ENCODE assay signal across 25 cellular contexts in the genomic region with DNA sequence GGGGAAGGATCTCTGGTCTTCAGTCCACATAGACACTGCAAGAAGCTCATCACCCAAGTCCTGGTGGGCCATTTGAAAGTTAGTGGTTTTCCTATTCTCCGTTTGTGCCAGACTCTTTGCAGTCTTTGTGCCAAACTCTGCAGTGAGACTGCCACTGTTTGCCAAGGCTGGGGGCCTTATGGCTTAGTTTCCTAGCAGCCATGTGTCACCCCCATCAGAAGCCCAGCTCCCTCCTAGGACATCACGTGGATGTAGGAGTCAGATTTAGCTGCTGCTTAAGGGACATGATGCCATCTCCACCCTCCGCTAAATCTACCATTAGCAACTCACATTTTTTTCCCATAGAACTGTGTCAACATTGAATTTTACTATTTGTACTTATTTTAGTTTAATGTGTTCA.
DNase-seq lines count a peak whose midpoint lies in the region.
"Had no signal": no experiment of that assay in that cellular context is flagged by ENCODE, and none has a peak within 500 bp of the region (broad histone marks: within the 10 kb centered on the region; RNA-seq: fewer than 3 reads in every experiment).

No MANE protein-coding gene starts in this region.

- DNase-seq in DMS 273 (lab: John Stamatoyannopoulos, UW; ENCODE audit: unreplicated experiment) = peak; percentile 26
- no peak for DNase-seq in DMS 273 treated with DMSO at 0.1 percent for 48 hours (lab: John Stamatoyannopoulos, UW)
- DNase-seq in cerebellar cortex (ENCODE audit: low spot score) = peak; percentile 82
- DNase-seq in medulla oblongata (ENCODE audit: extremely low spot score) = peak; percentile 37
- no peak for DNase-seq in HCEC 1CT
- DNase-seq in cardiac septum (ENCODE audit: low spot score) = no peak
- DNase-seq in posterior vena cava (ENCODE audit: low spot score) = no peak
- DNase-seq: BE2C; CD8-positive, alpha-beta memory T cell; DMS153; DND-41; GM23248; H9; HFFc6; KBM-7; MG63; NCI-H1105 treated with DMSO at 0.1 percent for 48 hours; NCI-H2081; NCI-H2171; NCI-H226; NCI-H524; NCI-H748 treated with DMSO at 0.1 percent for 48 hours; NK-92 treated with Interleukin-12 subunit alpha and Interleukin-12 subunit beta, amount 100 ng/mL, for 24 hours; PC-9; SJCRH30 had no signal

- intact Hi-C loops in cardiac septum (cut with DNase I) (no loop called here), posterior vena cava (cut with DNase I) (no loop called here)

Comparison
In these comparisons a context has a peak if more than half of its experiments do, and no peak if none do; other contexts are left out.
1. DNase-seq: peak in DMS 273 (single experiment), cerebellar cortex (single experiment) and medulla oblongata (single experiment); none in DMS 273 treated with DMSO at 0.1 percent for 48 hours (single experiment), HCEC 1CT (single experiment), cardiac septum (single experiment) and posterior vena cava (single experiment).